ENCODE assay signal across 19 cellular contexts in the genomic region with DNA sequence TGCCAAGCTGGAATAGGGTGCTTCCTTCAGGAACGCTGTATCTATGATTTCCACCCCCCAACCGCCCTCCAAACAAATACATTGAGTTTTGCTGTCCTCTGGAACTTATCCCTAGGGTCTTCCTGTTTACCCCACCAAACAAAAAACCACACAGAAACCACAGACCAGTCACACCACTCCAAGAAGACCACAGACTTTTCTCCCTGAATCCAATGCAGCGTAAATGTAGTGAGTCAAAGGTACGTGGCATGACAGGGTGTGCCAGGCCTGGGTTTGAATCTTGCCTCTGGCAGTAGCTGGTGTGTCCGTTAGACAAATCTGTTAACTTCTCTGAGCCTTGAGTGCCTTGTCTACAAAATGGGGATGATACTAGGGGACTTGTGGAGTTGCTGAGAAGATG. TPM values are rescaled to one million over a fixed set of nuclear protein-coding genes. Genes with fewer than 3 reads are reported as not detected.
DNase-seq lines count a peak whose midpoint lies in the region; ATAC-seq, FAIRE-seq and TF ChIP-seq lines count a peak whose summit lies in the region.
"Had no signal": no experiment of that assay in that cellular context is flagged by ENCODE, and none has a peak within 500 bp of the region (broad histone marks: within the 10 kb centered on the region; RNA-seq: fewer than 3 reads in every experiment).

No MANE protein-coding gene starts in this region.

- H3K36me3 ChIP-seq in SJSA1, result peaks cover 4% of the 10 kb centered on the region; the same call in 1 of the 2 replicates
- H3K36me3 ChIP-seq in gastrocnemius medialis, result peaks cover 0 to 13% of the 10 kb centered on the region in 2 donors
- H3K36me3 ChIP-seq: thoracic aorta had no signal

- H3K4me3 ChIP-seq in SJSA1, result no peak overlapping the region
- no peak overlapping the region for H3K4me3 ChIP-seq in gastrocnemius medialis
- H3K4me3 ChIP-seq: smooth muscle cell, thoracic aorta had no signal

- TF ChIP-seq CTCF in gastrocnemius medialis (IDR thresholded peaks at IDR 0.05 in 4 of 5, conservative IDR thresholded peaks at IDR 0.05 in 1 of 5), result no peak

- DNase-seq in H54 (ENCODE audit: insufficient read length, low spot score) (peak; percentile 20), SJSA1 (ENCODE audit: low read depth in 1 of 2, low spot score in 2 of 2) (peak; percentile 64 to 67), epithelial cell of prostate (ENCODE audit: low read depth, low spot score) (peak; percentile 40), gastrocnemius medialis (no peak), germinal center (ENCODE audit: low spot score) (no peak)
- DNase-seq: activated CD4-positive, CD25-positive, alpha-beta regulatory T cell; activated effector memory CD4-positive, alpha-beta T cell treated with Interleukin-2 at 50 U/mL for 16 hours; amygdala; C1 segment of cervical spinal cord; DMS53; glutamatergic neuron; HCEC 1CT; natural killer cell; NCI-H226; NK-92 treated with Interleukin-12 subunit alpha and Interleukin-12 subunit beta, amount 100 ng/mL, for 24 hours had no signal

- TF ChIP-seq POLR2A in H54 (IDR thresholded peaks at IDR 0.05; ENCODE audit: low read depth, low read length) (no peak), gastrocnemius medialis (IDR thresholded peaks at IDR 0.05) (no peak)

- no peak for ATAC-seq in gastrocnemius medialis
- ATAC-seq in HG03432 (IDR thresholded peaks at IDR 0.05; ENCODE audit: unreplicated experiment), result no peak
- no peak for ATAC-seq in HG02798 (IDR thresholded peaks at IDR 0.05; ENCODE audit: poor library complexity, unreplicated experiment)
- ATAC-seq: natural killer cell had no signal

- peaks cover 24% of the 10 kb centered on the region for H3K4me1 ChIP-seq in SJSA1 (replicated peaks)
- H3K4me1 ChIP-seq in gastrocnemius medialis, result peaks cover 44% of the 10 kb centered on the region in 2 donors

- intact Hi-C loops in gastrocnemius medialis (cut with DNase I; ENCODE audit: low total_unique reads), result no loop called here

- in situ Hi-C loops in gastrocnemius medialis (cut with MboI; ENCODE audit: low sequenced_read_pairs in 4 of 4), result no loop called here

- H3K27me3 ChIP-seq in SJSA1 (replicated peaks), result no peaks in the 10 kb centered on the region
- H3K27me3 ChIP-seq in gastrocnemius medialis, result no peaks in the 10 kb centered on the region

- no peak for FAIRE-seq in H54 (lab: Jason Lieb, UNC)

- peak overlapping the region; percentile 12; the same call in 1 of the 2 replicates for H3K27ac ChIP-seq in SJSA1
- no peak overlapping the region for H3K27ac ChIP-seq in epithelial cell of prostate
- H3K27ac ChIP-seq in gastrocnemius medialis, result peak overlapping the region; percentile 72 to 83 (median 80)
- H3K27ac ChIP-seq: thoracic aorta had no signal

- H3K9me3 ChIP-seq in SJSA1 (replicated peaks) (no peaks in the 10 kb centered on the region), gastrocnemius medialis (no peaks in the 10 kb centered on the region)
- H3K9me3 ChIP-seq: thoracic aorta had no signal

RNA-seq across cellular contexts. Expression of gene ASAP3, which starts 27.8 kb away (rescaled TPM):
- 19.5 and 38.0 TPM in 2 replicates for total RNA-seq in SJSA1 (2014; rRNA removed; shearing (Covaris generic))
- total RNA-seq in gastrocnemius medialis, result 100 to 1,000 TPM in 2 of 4 donors, 10 to 100 TPM in 2; 55.5 to 129 (median 93.2) TPM

RNA-seq across cellular contexts. Expression of gene TCEA3, which starts 31.7 kb away (rescaled TPM):
- 1.3 and 1.7 TPM in 2 replicates for total RNA-seq in SJSA1 (2014; rRNA removed; shearing (Covaris generic))
- 100 to 1,000 TPM; 128 to 242 (median 179) TPM for total RNA-seq in gastrocnemius medialis

Comparison
In these comparisons a context has a peak if more than half of its experiments do, and no peak if none do; other contexts are left out.
1. DNase-seq: peak in H54 (single experiment), SJSA1 (2 of 2) and epithelial cell of prostate (single experiment); none in gastrocnemius medialis (0 of 2) and germinal center (single experiment).
2. RNA of gene TCEA3, which starts 31.7 kb away (total RNA-seq): 128 to 242 TPM in gastrocnemius medialis; 1.3 to 1.7 TPM in SJSA1; every median in the first group is over 10 times any median in the second.